Comparison of ENCODE assay signal across 22 cellular contexts in the genomic region with DNA sequence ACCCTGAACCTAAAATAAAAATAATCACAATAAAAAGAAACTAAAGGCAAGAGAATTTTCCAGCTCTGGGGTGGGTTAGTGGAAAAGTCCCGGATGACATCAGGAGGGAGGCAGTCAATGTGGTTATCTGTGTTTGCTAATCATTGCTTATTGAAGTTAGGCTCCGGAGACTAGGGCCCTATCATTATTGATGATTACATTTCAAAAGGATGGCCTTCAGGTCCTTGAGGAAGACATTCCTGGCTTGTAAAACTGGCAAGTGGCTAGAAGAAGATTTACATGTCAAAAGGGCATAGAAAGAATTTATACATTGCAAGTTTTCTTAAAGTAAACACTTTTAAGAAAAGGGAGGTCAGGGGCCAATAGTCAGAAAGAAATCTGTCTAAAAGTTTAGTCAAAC.
A peak's percentile ranks its signal among the peaks of the same experiment; 100 is the strongest.
DNase-seq lines count a peak whose midpoint lies in the region; ATAC-seq and TF ChIP-seq lines count a peak whose summit lies in the region.
"Had no signal": no experiment of that assay in that cellular context is flagged by ENCODE, and none has a peak within 500 bp of the region (broad histone marks: within the 10 kb centered on the region; RNA-seq: fewer than 3 reads in every experiment).

No MANE protein-coding gene starts in this region.

- CTCF ChIA-PET in WTC11 (lab: Charles Lee): no interaction called here
- CTCF ChIA-PET in activated CD4-positive, alpha-beta memory T cell treated with anti-CD3 and anti-CD28 coated beads, Interleukin-2, amount 10 ng/mL, durations not matched to agents 7 days and 5 days (lab: Charles Lee): no interaction called here

- no peak overlapping the region for H2AFZ ChIP-seq in osteoblast (ENCODE audit: low read length)

- H3K27ac Mint-ChIP-seq in WTC11: no peak overlapping the region
- H3K27ac Mint-ChIP-seq in activated CD4-positive, alpha-beta memory T cell treated with anti-CD3 and anti-CD28 coated beads, Interleukin-2, amount 10 ng/mL, durations not matched to agents 7 days and 5 days: no peak overlapping the region
- H3K27ac Mint-ChIP-seq: CD4-positive, CD25-positive, alpha-beta regulatory T cell had no signal

- no peak overlapping the region for H3K4me2 ChIP-seq in osteoblast (ENCODE audit: insufficient read depth, low read length)
- H3K4me2 ChIP-seq: BLaER1, SK-N-SH had no signal

- H3K4me1 ChIP-seq in osteoblast (ENCODE audit: insufficient read depth, low read length): peaks cover 13% of the 10 kb centered on the region
- H3K4me1 ChIP-seq: BLaER1 had no signal

- DNase-seq in EH (ENCODE audit: low read depth) (peak; percentile 50), WTC11 (ENCODE audit: low spot score) (no peak), fibroblast of villous mesenchyme (ENCODE audit: low read depth) (peak; percentile 71), osteoblast (ENCODE audit: insufficient read length, low spot score, missing footprints) (no peak), NCI-H446 (lab: John Stamatoyannopoulos, UW) (no peak)
- DNase-seq in activated CD4-positive, alpha-beta memory T cell treated with anti-CD3 and anti-CD28 coated beads, Interleukin-2, amount 10 ng/mL, durations not matched to agents 7 days and 5 days: no peak
- DNase-seq in activated T-cell treated with anti-CD3 and anti-CD28 coated beads, Interleukin-2, amount 50 U/mL, for 48 hours: no peak
- DNase-seq: CD4-positive, CD25-positive, alpha-beta regulatory T cell; H7; MG63; NCI-H1105 treated with DMSO at 0.1 percent for 48 hours; NCI-H146; NCI-H1930; NCI-H2107; NCI-H524 treated with DMSO at 0.1 percent for 48 hours; NCI-H774; NK-92 treated with Interleukin-12 subunit alpha and Interleukin-12 subunit beta, amount 100 ng/mL, for 24 hours; PC-3; SK-N-SH had no signal

- no peaks in the 10 kb centered on the region for H3K79me2 ChIP-seq in osteoblast (ENCODE audit: insufficient read depth, low read length)

- TF ChIP-seq CTCF in WTC11 (IDR thresholded peaks at IDR 0.05) (no peak), fibroblast of villous mesenchyme (IDR thresholded peaks at IDR 0.05; ENCODE audit: insufficient read depth, low read depth, low read length) (no peak), osteoblast (IDR thresholded peaks at IDR 0.05; ENCODE audit: extremely low read depth, low read depth, low read length) (no peak)

- H3K4me3 Mint-ChIP-seq in WTC11: no peak overlapping the region
- no peak overlapping the region for H3K4me3 Mint-ChIP-seq in activated CD4-positive, alpha-beta memory T cell treated with anti-CD3 and anti-CD28 coated beads, Interleukin-2, amount 10 ng/mL, durations not matched to agents 7 days and 5 days
- H3K4me3 Mint-ChIP-seq: CD4-positive, CD25-positive, alpha-beta regulatory T cell had no signal

- POLR2A ChIA-PET in WTC11 (lab: Charles Lee): no interaction called here
- POLR2A ChIA-PET in activated CD4-positive, alpha-beta memory T cell treated with anti-CD3 and anti-CD28 coated beads, Interleukin-2, amount 10 ng/mL, durations not matched to agents 7 days and 5 days (lab: Charles Lee): no interaction called here

- peaks cover 12% of the 10 kb centered on the region for H3K9me3 Mint-ChIP-seq in WTC11
- H3K9me3 Mint-ChIP-seq in activated CD4-positive, alpha-beta memory T cell treated with anti-CD3 and anti-CD28 coated beads, Interleukin-2, amount 10 ng/mL, durations not matched to agents 7 days and 5 days: no peaks in the 10 kb centered on the region

- H3K4me1 Mint-ChIP-seq in WTC11: peaks cover 15% of the 10 kb centered on the region
- no peaks in the 10 kb centered on the region for H3K4me1 Mint-ChIP-seq in activated CD4-positive, alpha-beta memory T cell treated with anti-CD3 and anti-CD28 coated beads, Interleukin-2, amount 10 ng/mL, durations not matched to agents 7 days and 5 days
- H3K4me1 Mint-ChIP-seq: CD4-positive, CD25-positive, alpha-beta regulatory T cell had no signal

- peaks cover 37% of the 10 kb centered on the region for H3K27me3 Mint-ChIP-seq in WTC11 (ENCODE audit: low read depth)
- H3K27me3 Mint-ChIP-seq in activated CD4-positive, alpha-beta memory T cell treated with anti-CD3 and anti-CD28 coated beads, Interleukin-2, amount 10 ng/mL, durations not matched to agents 7 days and 5 days: no peaks in the 10 kb centered on the region
- H3K27me3 Mint-ChIP-seq: CD4-positive, CD25-positive, alpha-beta regulatory T cell had no signal

- peak overlapping the region; percentile 81 for H3K27ac ChIP-seq in osteoblast (ENCODE audit: low read depth, low read length)
- H3K27ac ChIP-seq: BLaER1 had no signal

- H4K20me1 ChIP-seq in osteoblast (ENCODE audit: insufficient read depth, low read length): no peaks in the 10 kb centered on the region
- H4K20me1 ChIP-seq: BLaER1 had no signal

- ATAC-seq in WTC11 (0 out of 2 replicates have a peak, but pooled peaks have one; percentile 26), GM19467 (IDR thresholded peaks at IDR 0.05; ENCODE audit: unreplicated experiment) (no peak)
- ATAC-seq: GM12878, PC-3 had no signal

- no peaks in the 10 kb centered on the region for H3K27me3 ChIP-seq in osteoblast (ENCODE audit: insufficient read depth, low read length)
- H3K27me3 ChIP-seq: BLaER1, MG63 had no signal

- H3K9me3 ChIP-seq in osteoblast (ENCODE audit: low read depth, low read length): no peaks in the 10 kb centered on the region
- H3K9me3 ChIP-seq: MG63, SK-N-SH had no signal

- H3K36me3 ChIP-seq in osteoblast (ENCODE audit: insufficient read depth, low read length): no peaks in the 10 kb centered on the region
- H3K36me3 ChIP-seq: BLaER1, MG63 had no signal

- no peaks in the 10 kb centered on the region for H3K36me3 Mint-ChIP-seq in WTC11
- H3K36me3 Mint-ChIP-seq in activated CD4-positive, alpha-beta memory T cell treated with anti-CD3 and anti-CD28 coated beads, Interleukin-2, amount 10 ng/mL, durations not matched to agents 7 days and 5 days (ENCODE audit: low read depth): no peaks in the 10 kb centered on the region
- H3K36me3 Mint-ChIP-seq: CD4-positive, CD25-positive, alpha-beta regulatory T cell had no signal

- H3K4me3 ChIP-seq in fibroblast of villous mesenchyme (ENCODE audit: low read depth, low read length): no peak overlapping the region
- H3K4me3 ChIP-seq in osteoblast (ENCODE audit: insufficient read depth, low read length): no peak overlapping the region
- H3K4me3 ChIP-seq: BLaER1, GM12878, MG63 had no signal

TF ChIP-seq in WTC11, 78 proteins besides CTCF, POLR2A, EP300 and RAD21:
- TF ChIP-seq CBFB (CRISPR knock-in tag; IDR thresholded peaks at IDR 0.05; ENCODE audit: low read depth): no peak
- TF ChIP-seq, protein P1, sequence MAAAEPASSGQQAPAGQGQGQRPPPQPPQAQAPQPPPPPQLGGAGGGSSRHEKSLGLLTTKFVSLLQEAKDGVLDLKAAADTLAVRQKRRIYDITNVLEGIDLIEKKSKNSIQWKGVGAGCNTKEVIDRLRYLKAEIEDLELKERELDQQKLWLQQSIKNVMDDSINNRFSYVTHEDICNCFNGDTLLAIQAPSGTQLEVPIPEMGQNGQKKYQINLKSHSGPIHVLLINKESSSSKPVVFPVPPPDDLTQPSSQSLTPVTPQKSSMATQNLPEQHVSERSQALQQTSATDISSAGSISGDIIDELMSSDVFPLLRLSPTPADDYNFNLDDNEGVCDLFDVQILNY (CRISPR knock-in tag; IDR thresholded peaks at IDR 0.05): no peak
- TF ChIP-seq NR1H2 (CRISPR knock-in tag; IDR thresholded peaks at IDR 0.05): no peak
- TF ChIP-seq GRHL2 (CRISPR knock-in tag; IDR thresholded peaks at IDR 0.05; ENCODE audit: insufficient replicate concordance, severe bottlenecking): no peak
- TF ChIP-seq, protein P2, sequence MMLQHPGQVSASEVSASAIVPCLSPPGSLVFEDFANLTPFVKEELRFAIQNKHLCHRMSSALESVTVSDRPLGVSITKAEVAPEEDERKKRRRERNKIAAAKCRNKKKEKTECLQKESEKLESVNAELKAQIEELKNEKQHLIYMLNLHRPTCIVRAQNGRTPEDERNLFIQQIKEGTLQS (CRISPR knock-in tag; conservative IDR thresholded peaks at IDR 0.05): no peak
- no peak for TF ChIP-seq CREM (CRISPR knock-in tag; IDR thresholded peaks at IDR 0.05)
- TF ChIP-seq, protein P3, sequence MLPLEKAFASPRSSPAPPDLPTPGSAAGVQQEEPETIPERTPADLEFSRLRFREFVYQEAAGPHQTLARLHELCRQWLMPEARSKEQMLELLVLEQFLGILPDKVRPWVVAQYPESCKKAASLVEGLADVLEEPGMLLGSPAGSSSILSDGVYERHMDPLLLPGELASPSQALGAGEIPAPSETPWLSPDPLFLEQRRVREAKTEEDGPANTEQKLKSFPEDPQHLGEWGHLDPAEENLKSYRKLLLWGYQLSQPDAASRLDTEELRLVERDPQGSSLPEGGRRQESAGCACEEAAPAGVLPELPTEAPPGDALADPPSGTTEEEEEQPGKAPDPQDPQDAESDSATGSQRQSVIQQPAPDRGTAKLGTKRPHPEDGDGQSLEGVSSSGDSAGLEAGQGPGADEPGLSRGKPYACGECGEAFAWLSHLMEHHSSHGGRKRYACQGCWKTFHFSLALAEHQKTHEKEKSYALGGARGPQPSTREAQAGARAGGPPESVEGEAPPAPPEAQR (CRISPR knock-in tag; IDR thresholded peaks at IDR 0.05): no peak

Comparison
In these comparisons a context has a peak if more than half of its experiments do, and no peak if none do; other contexts are left out.
1. DNase-seq: peak in EH (single experiment) and fibroblast of villous mesenchyme (single experiment); none in WTC11 (single experiment), osteoblast (single experiment), NCI-H446 (0 of 2), activated CD4-positive, alpha-beta memory T cell treated with anti-CD3 and anti-CD28 coated beads, Interleukin-2, amount 10 ng/mL, durations not matched to agents 7 days and 5 days (single experiment) and activated T-cell treated with anti-CD3 and anti-CD28 coated beads, Interleukin-2, amount 50 U/mL, for 48 hours (0 of 2).